15 cellular contexts compared by ENCODE assay signal in genomic region chr9:134047868-134048581, GRCh38. TPM values are rescaled to one million over a fixed set of nuclear protein-coding genes. Genes with fewer than 3 reads are reported as not detected.
DNase-seq lines count a peak whose midpoint lies in the region; ATAC-seq and TF ChIP-seq lines count a peak whose summit lies in the region.
"Had no signal": no experiment of that assay in that cellular context is flagged by ENCODE, and none has a peak within 500 bp of the region (broad histone marks: within the 10 kb centered on the region; RNA-seq: fewer than 3 reads in every experiment).

No MANE protein-coding gene starts in this region.

- H4K91ac ChIP-seq in mesenchymal stem cell (ENCODE audit: low read length) = peak overlapping the region; percentile 18

- no peak overlapping the region for H2AK5ac ChIP-seq in mesenchymal stem cell (ENCODE audit: low read length, severe bottlenecking)

- H2BK12ac ChIP-seq in mesenchymal stem cell (ENCODE audit: low read length in 2 of 2) = no peak overlapping the region

- no peak overlapping the region for H2AFZ ChIP-seq in mesenchymal stem cell (ENCODE audit: low read depth, low read length)

- no peak overlapping the region for H3K18ac ChIP-seq in mesenchymal stem cell (ENCODE audit: low read depth in 1 of 2, low read length in 2 of 2)

- in situ Hi-C loops in gastrocnemius medialis (cut with MboI; ENCODE audit: low sequenced_read_pairs in 4 of 4) = no loop called here

- H3K4me3 ChIP-seq in right cardiac atrium (ENCODE audit: low read length) (no peak overlapping the region), heart left ventricle (no peak overlapping the region), HUES6 (ENCODE audit: low read depth, low read length) (no peak overlapping the region), mesenchymal stem cell (ENCODE audit: insufficient read depth in 1 of 2, low read depth in 1 of 2, low read length in 2 of 2) (no peak overlapping the region), gastrocnemius medialis (no peak overlapping the region)
- H3K4me3 ChIP-seq: BLaER1, HAP-1 had no signal

- no peak overlapping the region for H4K8ac ChIP-seq in mesenchymal stem cell (ENCODE audit: low read length)

- H3K27ac ChIP-seq in right cardiac atrium (ENCODE audit: low read length) (no peak overlapping the region), heart left ventricle (no peak overlapping the region), HUES6 (ENCODE audit: low read depth, low read length) (0 out of 2 replicates have a peak overlapping the region, but pooled peaks have one; percentile 14), mesenchymal stem cell (ENCODE audit: low read length, poor library complexity, severe bottlenecking) (no peak overlapping the region), gastrocnemius medialis (peak overlapping the region in 3 of 4 donors; percentile 72 to 82 (median 77)), caudate nucleus (ENCODE audit: low read depth, low read length) (no peak overlapping the region)
- H3K27ac ChIP-seq: BLaER1 had no signal

- no peak overlapping the region for H3K4ac ChIP-seq in mesenchymal stem cell (ENCODE audit: low read depth in 1 of 2, low read length in 2 of 2)

- ATAC-seq in right cardiac atrium (no peak), heart left ventricle (no peak), gastrocnemius medialis (no peak), GM19023 (IDR thresholded peaks at IDR 0.05; ENCODE audit: unreplicated experiment) (no peak)
- ATAC-seq: CD8-positive, alpha-beta T cell had no signal

- H3K27me3 ChIP-seq in right cardiac atrium (ENCODE audit: control insufficient read depth, insufficient read depth) (no peaks in the 10 kb centered on the region), heart left ventricle (no peaks in the 10 kb centered on the region), HUES6 (ENCODE audit: control insufficient read depth, insufficient read depth, low read length) (no peaks in the 10 kb centered on the region), mesenchymal stem cell (ENCODE audit: control insufficient read depth in 1 of 2, insufficient read depth in 1 of 2, low read length in 2 of 2) (no peaks in the 10 kb centered on the region), gastrocnemius medialis (no peaks in the 10 kb centered on the region)
- H3K27me3 ChIP-seq: BLaER1 had no signal

- H3K9me3 ChIP-seq in right cardiac atrium (ENCODE audit: control insufficient read depth, low read length) (no peaks in the 10 kb centered on the region), heart left ventricle (no peaks in the 10 kb centered on the region), HUES6 (ENCODE audit: control insufficient read depth, insufficient read depth, low read depth, low read length) (no peaks in the 10 kb centered on the region), mesenchymal stem cell (ENCODE audit: control insufficient read depth, low read length) (no peaks in the 10 kb centered on the region), gastrocnemius medialis (no peaks in the 10 kb centered on the region)
- H3K9me3 ChIP-seq: BLaER1, HAP-1 had no signal

- H3K79me1 ChIP-seq in mesenchymal stem cell (replicated peaks; ENCODE audit: low read length, poor library complexity, severe bottlenecking) = peaks cover 56% of the 10 kb centered on the region

- no peak overlapping the region for H3K9ac ChIP-seq in HUES6 (ENCODE audit: low read length)
- no peak overlapping the region for H3K9ac ChIP-seq in mesenchymal stem cell (ENCODE audit: low read length)
- H3K9ac ChIP-seq: BLaER1 had no signal

- H3K14ac ChIP-seq in mesenchymal stem cell (ENCODE audit: low read length in 2 of 2) = no peak overlapping the region

- TF ChIP-seq POLR2A in heart left ventricle (IDR thresholded peaks at IDR 0.05) (no peak), gastrocnemius medialis (IDR thresholded peaks at IDR 0.05) (no peak)

- TF ChIP-seq CTCF in heart left ventricle (IDR thresholded peaks at IDR 0.05) (no peak), gastrocnemius medialis (IDR thresholded peaks at IDR 0.05 in 4 of 5, conservative IDR thresholded peaks at IDR 0.05 in 1 of 5) (no peak)

- no peak overlapping the region for H2BK120ac ChIP-seq in mesenchymal stem cell (ENCODE audit: low read depth, low read length)

- WGBS in right cardiac atrium = 95% methylated on average over 53 of the region's 53 CpGs
- WGBS in heart left ventricle, 4 donors = 92 to 95% (median 94%) methylated on average over 26 to 53 of the region's 53 CpGs
- WGBS in mesenchymal stem cell = 97% methylated on average over 53 of the region's 53 CpGs

- no peak overlapping the region for H3K4me2 ChIP-seq in mesenchymal stem cell (ENCODE audit: low read length, poor library complexity, severe bottlenecking)
- H3K4me2 ChIP-seq: BLaER1 had no signal

- H3K36me3 ChIP-seq in heart left ventricle (peaks cover 0 to 100% (median 96%) of the 10 kb centered on the region in 9 donors), HUES6 (ENCODE audit: control insufficient read depth, insufficient read depth, low read length) (peaks cover 98% of the 10 kb centered on the region), mesenchymal stem cell (ENCODE audit: control insufficient read depth in 1 of 2, insufficient read depth in 2 of 2, low read depth in 1 of 2, low read length in 2 of 2) (peaks cover 91 to 94% of the 10 kb centered on the region in 2 experiments), gastrocnemius medialis (peaks cover 0 to 76% of the 10 kb centered on the region in 2 donors)

- no peak overlapping the region for H2BK15ac ChIP-seq in mesenchymal stem cell (ENCODE audit: low read depth, poor library complexity, severe bottlenecking)

- intact Hi-C loops in right cardiac atrium (cut with DNase I) = no loop called here
- intact Hi-C loops in heart left ventricle (cut with DNase I) = no loop called here
- intact Hi-C loops in gastrocnemius medialis (cut with DNase I; ENCODE audit: low total_unique reads) = loop anchor here (2.0 kb wide), 1 partner anchor 19 kb away; no protein-coding TSS in a partner anchor

- H3K4me1 ChIP-seq in right cardiac atrium (ENCODE audit: control insufficient read depth, insufficient read depth, low read length) (no peaks in the 10 kb centered on the region), heart left ventricle (peaks cover 0 to 28% (median 8%) of the 10 kb centered on the region in 12 donors), HUES6 (ENCODE audit: control insufficient read depth, insufficient read depth, low read length) (no peaks in the 10 kb centered on the region), mesenchymal stem cell (ENCODE audit: control insufficient read depth, insufficient read depth, low read depth, low read length) (no peaks in the 10 kb centered on the region), gastrocnemius medialis (peaks cover 25 to 33% of the 10 kb centered on the region in 2 donors)
- H3K4me1 ChIP-seq: HAP-1 had no signal

- no peak overlapping the region for H3K23ac ChIP-seq in mesenchymal stem cell (ENCODE audit: low read length in 2 of 2)

- DNase-seq in right cardiac atrium = peak in 2 of 3 donors; percentile 46 to 62
- DNase-seq in heart left ventricle = no peak
- no peak for DNase-seq in mesenchymal stem cell
- DNase-seq in gastrocnemius medialis = no peak
- DNase-seq in caudate nucleus (lab: John Stamatoyannopoulos, UW) = no peak
- DNase-seq: 8988T; Calu3; CD8-positive, alpha-beta T cell; DMS79 treated with DMSO at 0.1 percent for 48 hours; GF-D8; IMR-90 had no signal

- H2BK5ac ChIP-seq in mesenchymal stem cell (ENCODE audit: low read depth, low read length, poor library complexity, severe bottlenecking) = no peak overlapping the region

RNA-seq across cellular contexts. Expression of gene BRD3, which starts 19.8 kb away (rescaled TPM):
- total RNA-seq in right cardiac atrium (10 to 100 TPM; 27.4 to 37.3 (median 31.5) TPM), heart left ventricle (10 to 100 TPM; 14.0 to 37.3 (median 29.3) TPM), gastrocnemius medialis (10 to 100 TPM; 10.8 to 21.5 (median 16.5) TPM)
- polyA plus RNA-seq in right cardiac atrium (13.0 TPM), heart left ventricle (10 to 100 TPM; 10.3 to 10.9 TPM)
- 15.9 TPM for polyA plus RNA-seq in mesenchymal stem cell (2013, experiment 1 of 2)
- 15.0 TPM for polyA plus RNA-seq in mesenchymal stem cell (2013, experiment 2 of 2)

RNA-seq across cellular contexts. Expression of gene BRD3OS, which starts 22.7 kb away (rescaled TPM):
- total RNA-seq in right cardiac atrium (10 to 100 TPM in 3 of 4 donors, 1 to 10 TPM in 1; 9.2 to 12.1 (median 11.2) TPM), heart left ventricle (10 to 100 TPM in 4 of 9 donors, 1 to 10 TPM in 5; 5.3 to 13.8 (median 9.3) TPM), gastrocnemius medialis (1 to 10 TPM in 3 of 4 donors, under 1 TPM in 1; 0.76 to 9.3 (median 5.8) TPM)
- polyA plus RNA-seq in right cardiac atrium (4.7 TPM), heart left ventricle (1 to 10 TPM; 1.8 to 8.9 TPM)
- polyA plus RNA-seq in mesenchymal stem cell (2013, experiment 1 of 2) = 23.6 TPM
- polyA plus RNA-seq in mesenchymal stem cell (2013, experiment 2 of 2) = 26.5 TPM

RNA-seq across cellular contexts. Expression of gene VAV2, which starts 55.9 kb away (rescaled TPM):
- total RNA-seq in right cardiac atrium = 10 to 100 TPM in 1 of 4 donors, 1 to 10 TPM in 3; 6.3 to 11.4 (median 8.2) TPM
- polyA plus RNA-seq in right cardiac atrium = 4.7 TPM
- 1 to 10 TPM; 3.4 to 9.9 (median 5.3) TPM for total RNA-seq in heart left ventricle
- polyA plus RNA-seq in heart left ventricle = 1 to 10 TPM; 3.3 to 6.5 TPM
- 11.6 TPM for polyA plus RNA-seq in mesenchymal stem cell (2013, experiment 1 of 2)
- polyA plus RNA-seq in mesenchymal stem cell (2013, experiment 2 of 2) = 11.1 TPM
- total RNA-seq in gastrocnemius medialis = 1 to 10 TPM in 2 of 4 donors, under 1 TPM in 2; 0.51 to 1.2 (median 0.97) TPM

Comparison
In these comparisons a context has a peak if more than half of its experiments do, and no peak if none do; other contexts are left out.
1. DNase-seq: peak in right cardiac atrium (2 of 3); none in heart left ventricle (0 of 5), mesenchymal stem cell (single experiment), gastrocnemius medialis (0 of 2) and caudate nucleus (0 of 61).
2. H3K27ac ChIP-seq: peak in HUES6 (single experiment) and gastrocnemius medialis (3 of 4); none in right cardiac atrium (single experiment), heart left ventricle (0 of 12), mesenchymal stem cell (single experiment) and caudate nucleus (single experiment).